ENCODE assay signal across 2 cellular contexts in genomic region chr17:45030733-45031132, GRCh38.
TF ChIP-seq lines count a peak whose summit lies in the region.

No MANE protein-coding gene starts in this region.

TF ChIP-seq in GM12878, 131 proteins besides CTCF, POLR2A, EP300 and RAD21 (continues in another document):
- TF ChIP-seq TCF7 (IDR thresholded peaks at IDR 0.05; ENCODE audit: borderline replicate concordance) (no peak), ATF7 (IDR thresholded peaks at IDR 0.05; ENCODE audit: low read depth) (no peak), SP1 (IDR thresholded peaks at IDR 0.05; ENCODE audit: low read depth, low read length) (no peak), RELB (IDR thresholded peaks at IDR 0.05; ENCODE audit: low read depth) (no peak), SUZ12 (IDR thresholded peaks at IDR 0.05; ENCODE audit: unreplicated experiment) (no peak), CHD1 (IDR thresholded peaks at IDR 0.05; ENCODE audit: low read depth, low read length) (no peak), TAF1 (IDR thresholded peaks at IDR 0.05; ENCODE audit: borderline replicate concordance, low read depth, low read length) (no peak), MTA2 (IDR thresholded peaks at IDR 0.05; ENCODE audit: low read depth) (no peak), ELK1 (IDR thresholded peaks at IDR 0.05; ENCODE audit: low read depth, low read length) (no peak), REST (IDR thresholded peaks at IDR 0.05; ENCODE audit: low read depth, low read length) (no peak), ZNF217 (IDR thresholded peaks at IDR 0.05) (no peak), NFIC (IDR thresholded peaks at IDR 0.05; ENCODE audit: low read depth, low read length) (no peak), ZZZ3 (IDR thresholded peaks at IDR 0.05; ENCODE audit: control insufficient read depth, insufficient read length, low read depth) (no peak), DPF2 (IDR thresholded peaks at IDR 0.05) (no peak), CEBPZ (IDR thresholded peaks at IDR 0.05; ENCODE audit: low read depth, low read length) (no peak), IKZF2 (IDR thresholded peaks at IDR 0.05) (no peak), KLF5 (IDR thresholded peaks at IDR 0.05; ENCODE audit: partially characterized antibody) (no peak), SUPT20H (IDR thresholded peaks at IDR 0.05; ENCODE audit: borderline replicate concordance, control insufficient read depth, low read depth, low read length) (no peak)

TF ChIP-seq in liver, 16 proteins besides CTCF, POLR2A, EP300 and RAD21:
- TF ChIP-seq TAF1 (conservative IDR thresholded peaks at IDR 0.05), result no peak
- TF ChIP-seq RXRA (IDR thresholded peaks at IDR 0.05), result peak; percentile 58 to 65
